ENCODE assay signal across 8 cellular contexts in the genomic region with DNA sequence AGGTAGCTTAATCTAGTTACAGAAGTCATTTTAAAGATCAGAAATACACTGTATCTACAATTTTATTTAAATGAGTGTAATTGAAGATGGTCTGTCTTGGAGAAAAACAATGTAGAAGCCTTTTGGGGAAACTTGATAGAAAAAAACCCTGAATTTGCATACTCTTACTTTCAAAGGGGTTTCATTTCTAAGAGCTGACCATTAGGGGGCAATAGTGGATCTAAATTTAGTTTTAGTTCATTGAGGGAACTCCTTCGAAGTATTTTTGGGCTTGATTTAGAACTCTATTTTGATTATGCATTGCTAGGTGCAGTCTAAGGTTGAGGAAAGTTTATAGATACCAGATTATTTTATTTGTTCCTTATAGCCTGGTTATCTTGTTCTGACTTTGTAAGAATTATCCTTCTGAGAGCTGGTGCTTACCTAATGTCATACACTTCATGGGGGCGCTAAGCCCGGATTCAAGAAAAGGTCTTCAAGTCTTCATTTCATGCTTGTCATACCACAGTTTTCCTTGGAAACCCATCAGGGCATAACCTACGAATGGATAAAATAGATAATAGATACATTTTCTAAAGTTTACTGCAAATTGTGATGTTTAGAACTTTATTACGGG.
A peak's percentile ranks its signal among the peaks of the same experiment; 100 is the strongest.
DNase-seq lines count a peak whose midpoint lies in the region; ATAC-seq and TF ChIP-seq lines count a peak whose summit lies in the region.

No MANE protein-coding gene starts in this region.

- H3K36me3 Mint-ChIP-seq in CD8-positive, alpha-beta T cell, result peaks cover 10% of the 10 kb centered on the region
- no peaks in the 10 kb centered on the region for H3K36me3 Mint-ChIP-seq in IgD-negative memory B cell
- peaks cover 2% of the 10 kb centered on the region for H3K36me3 Mint-ChIP-seq in memory B cell
- H3K36me3 Mint-ChIP-seq in activated CD4-positive, alpha-beta memory T cell treated with anti-CD3 and anti-CD28 coated beads for 36 hours, result no peaks in the 10 kb centered on the region

- intact Hi-C loops in CD8-positive, alpha-beta T cell (cut with DNase I, micrococcal nuclease), result loop anchor here (1.0 to 5.0 kb wide), 11 partner anchors 18 to 429 kb away; partner anchors contain the start of genes ADD3 (in 1 of the 2), DUSP5 (in 1 of the 2) and SMC3 (in 1 of the 2)
- intact Hi-C loops in Panc1 (cut with micrococcal nuclease; ENCODE audit: unreplicated experiment), result loop anchor here (2.0 to 5.0 kb wide), 3 partner anchors 69 to 409 kb away; partner anchors contain the start of gene MXI1
- intact Hi-C loops in activated CD4-positive, alpha-beta memory T cell treated with anti-CD3 and anti-CD28 coated beads for 36 hours (cut with micrococcal nuclease), result loop anchor here (1.0 to 10.0 kb wide), 3 partner anchors 141 to 406 kb away; no protein-coding TSS in a partner anchor

- no peak overlapping the region for H3K4me3 ChIP-seq in CD8-positive, alpha-beta T cell (ENCODE audit: low read depth, low read length)
- H3K4me3 ChIP-seq in Panc1 (ENCODE audit: low read depth in 2 of 2, low read length in 2 of 2), result no peak overlapping the region

- CTCF ChIA-PET in CD8-positive, alpha-beta T cell (lab: Charles Lee), result interaction anchor here (0.7 to 7.5 kb wide), 57 partner anchors 9 to 453 kb away, joined by 3 to 93 read pairs (median 4); partner anchors contain the start of genes MXI1 and SMNDC1
- CTCF ChIA-PET in Panc1 (lab: Charles Lee), result interaction anchor here (0.6 to 1.6 kb wide), 9 partner anchors 10 to 1991 kb away, joined by 3 to 6 read pairs (median 4); partner anchors contain the start of gene SMNDC1
- CTCF ChIA-PET in activated CD4-positive, alpha-beta memory T cell treated with anti-CD3 and anti-CD28 coated beads for 36 hours (lab: Charles Lee), result interaction anchor here (0.6 to 3.0 kb wide), 42 partner anchors 12 to 458 kb away, joined by 3 to 60 read pairs (median 6); partner anchors contain the start of gene SMNDC1

- H3K27me3 ChIP-seq in CD8-positive, alpha-beta T cell (ENCODE audit: insufficient read depth, low read length), result no peaks in the 10 kb centered on the region
- no peaks in the 10 kb centered on the region; the same call in 1 of the 2 replicates for H3K27me3 ChIP-seq in Panc1 (ENCODE audit: control insufficient read depth, insufficient read depth, low read length)

- peaks cover 16% of the 10 kb centered on the region for H3K4me1 ChIP-seq in CD8-positive, alpha-beta T cell (ENCODE audit: insufficient read depth, low read length)
- H3K4me1 ChIP-seq in Panc1 (ENCODE audit: control insufficient read depth, insufficient read depth, low read length), result no peaks in the 10 kb centered on the region

- DNase-seq in CD8-positive, alpha-beta T cell, result no peak
- DNase-seq in Panc1 (ENCODE audit: low read depth, low spot score), result peak; percentile 18
- peak; percentile 41 to 69 for DNase-seq in dermis microvascular lymphatic vessel endothelial cell (ENCODE audit: low read depth in 2 of 2)
- peak in 1 of 2 donors; percentile 68 for DNase-seq in memory B cell (ENCODE audit: low spot score in 2 of 2)
- DNase-seq in activated CD4-positive, alpha-beta memory T cell treated with anti-CD3 and anti-CD28 coated beads for 36 hours, result no peak
- no peak for DNase-seq in effector CD8-positive, alpha-beta T cell (lab: John Stamatoyannopoulos, UW)

- POLR2A ChIA-PET in CD8-positive, alpha-beta T cell (lab: Charles Lee), result interaction anchor here (0.8 to 1.7 kb wide), 4 partner anchors 70 to 137 kb away, joined by 4 to 5 read pairs (median 4); partner anchors contain the start of gene MXI1
- POLR2A ChIA-PET in Panc1 (lab: Charles Lee), result no interaction called here
- POLR2A ChIA-PET in activated CD4-positive, alpha-beta memory T cell treated with anti-CD3 and anti-CD28 coated beads for 36 hours (lab: Charles Lee), result interaction anchor here (0.9 to 1.4 kb wide), 3 partner anchors 72 to 166 kb away, joined by 3 to 4 read pairs (median 3); partner anchors contain the start of gene SMNDC1

- peak; percentile 59 for TF ChIP-seq CTCF in CD8-positive, alpha-beta T cell (IDR thresholded peaks at IDR 0.05)
- peak; percentile 76; the same call in 1 of the 2 replicates for TF ChIP-seq CTCF in Panc1 (IDR thresholded peaks at IDR 0.05)

- H3K4me3 Mint-ChIP-seq in CD8-positive, alpha-beta T cell, result no peak overlapping the region
- H3K4me3 Mint-ChIP-seq in IgD-negative memory B cell (peak overlapping the region in 1 of 4 donors; percentile 10), memory B cell (no peak overlapping the region)
- H3K4me3 Mint-ChIP-seq in activated CD4-positive, alpha-beta memory T cell treated with anti-CD3 and anti-CD28 coated beads for 36 hours, result no peak overlapping the region

- H3K27me3 Mint-ChIP-seq in CD8-positive, alpha-beta T cell (ENCODE audit: low read depth), result no peaks in the 10 kb centered on the region
- H3K27me3 Mint-ChIP-seq in IgD-negative memory B cell (no peaks in the 10 kb centered on the region), memory B cell (peaks cover 2% of the 10 kb centered on the region)
- H3K27me3 Mint-ChIP-seq in activated CD4-positive, alpha-beta memory T cell treated with anti-CD3 and anti-CD28 coated beads for 36 hours, result no peaks in the 10 kb centered on the region

- in situ Hi-C loops in Panc1 (cut with HindIII; ENCODE audit: low pct_unique_long_range_greater_than_20kb, low sequenced_read_pairs), result no loop called here

- no peak overlapping the region for H3K27ac Mint-ChIP-seq in CD8-positive, alpha-beta T cell
- H3K27ac Mint-ChIP-seq in IgD-negative memory B cell (peak overlapping the region in 2 of 3 donors; percentile 39 to 93), memory B cell (no peak overlapping the region)
- no peak overlapping the region for H3K27ac Mint-ChIP-seq in activated CD4-positive, alpha-beta memory T cell treated with anti-CD3 and anti-CD28 coated beads for 36 hours

- no TSS peak for BruUV-seq in Panc1 (replicated peaks; lab: Mats Ljungman, UMichigan)

- H3K27ac ChIP-seq in CD8-positive, alpha-beta T cell (ENCODE audit: low read depth, low read length), result no peak overlapping the region
- no peak overlapping the region for H3K27ac ChIP-seq in Panc1 (ENCODE audit: low read length)

- peaks cover under 1% of the 10 kb centered on the region for H3K36me3 ChIP-seq in CD8-positive, alpha-beta T cell (ENCODE audit: insufficient read depth, low read length)
- no peaks in the 10 kb centered on the region for H3K36me3 ChIP-seq in Panc1 (ENCODE audit: control insufficient read depth, insufficient read depth, low read length)

- peak; percentile 72 for ATAC-seq in CD8-positive, alpha-beta T cell
- peak; percentile 60 for ATAC-seq in GM18909 (IDR thresholded peaks at IDR 0.05; ENCODE audit: poor library complexity, unreplicated experiment)
- peak; percentile 73 for ATAC-seq in Panc1
- ATAC-seq in memory B cell (ENCODE audit: low read depth), result peak; percentile 78

- no peaks in the 10 kb centered on the region for H3K9me3 Mint-ChIP-seq in CD8-positive, alpha-beta T cell
- no peaks in the 10 kb centered on the region for H3K9me3 Mint-ChIP-seq in IgD-negative memory B cell
- H3K9me3 Mint-ChIP-seq in memory B cell, result no peaks in the 10 kb centered on the region
- H3K9me3 Mint-ChIP-seq in activated CD4-positive, alpha-beta memory T cell treated with anti-CD3 and anti-CD28 coated beads for 36 hours, result no peaks in the 10 kb centered on the region

- H3K9me3 ChIP-seq in CD8-positive, alpha-beta T cell (ENCODE audit: low read length), result no peaks in the 10 kb centered on the region
- H3K9me3 ChIP-seq in Panc1 (ENCODE audit: control insufficient read depth, insufficient read depth, low read depth, low read length), result no peaks in the 10 kb centered on the region

- H3K4me1 Mint-ChIP-seq in CD8-positive, alpha-beta T cell (ENCODE audit: low read depth), result peaks cover 29% of the 10 kb centered on the region
- H3K4me1 Mint-ChIP-seq in IgD-negative memory B cell (peaks cover 18 to 24% (median 23%) of the 10 kb centered on the region in 3 donors), memory B cell (peaks cover 13% of the 10 kb centered on the region)
- peaks cover 42% of the 10 kb centered on the region for H3K4me1 Mint-ChIP-seq in activated CD4-positive, alpha-beta memory T cell treated with anti-CD3 and anti-CD28 coated beads for 36 hours (ENCODE audit: low read depth)

Comparison
In these comparisons a context has a peak if more than half of its experiments do, and no peak if none do; other contexts are left out.
1. DNase-seq: peak in Panc1 (single experiment) and dermis microvascular lymphatic vessel endothelial cell (2 of 2); none in CD8-positive, alpha-beta T cell (0 of 7), activated CD4-positive, alpha-beta memory T cell treated with anti-CD3 and anti-CD28 coated beads for 36 hours (single experiment) and effector CD8-positive, alpha-beta T cell (single experiment).
2. H3K27ac Mint-ChIP-seq: peak in IgD-negative memory B cell (2 of 3); none in CD8-positive, alpha-beta T cell (single experiment), memory B cell (single experiment) and activated CD4-positive, alpha-beta memory T cell treated with anti-CD3 and anti-CD28 coated beads for 36 hours (single experiment).
3. Peak in every context shown above with its lines, with median percentiles within 50 percentile points of each other: ATAC-seq.